ENCODE assay signal across 13 cellular contexts in genomic region chr10:26622891-26623290, GRCh38.
DNase-seq lines count a peak whose midpoint lies in the region; ATAC-seq and TF ChIP-seq lines count a peak whose summit lies in the region.
"Had no signal": no experiment of that assay in that cellular context is flagged by ENCODE, and none has a peak within 500 bp of the region (broad histone marks: within the 10 kb centered on the region; RNA-seq: fewer than 3 reads in every experiment).

No MANE protein-coding gene starts in this region.

- H3K27me3 Mint-ChIP-seq in activated naive CD4-positive, alpha-beta T cell treated with anti-CD3 and anti-CD28 coated beads, Interleukin-2, amount 50 U/mL, for 24 hours: peaks cover 9% of the 10 kb centered on the region

- peak overlapping the region; percentile 19 for H3K27ac Mint-ChIP-seq in activated naive CD4-positive, alpha-beta T cell treated with anti-CD3 and anti-CD28 coated beads, Interleukin-2, amount 50 U/mL, for 24 hours
- H3K27ac Mint-ChIP-seq: type B pancreatic cell had no signal

- 85% methylated on average over 7 of the region's 7 CpGs for WGBS in suprapubic skin

- peaks cover 1% of the 10 kb centered on the region for H3K36me3 Mint-ChIP-seq in activated naive CD4-positive, alpha-beta T cell treated with anti-CD3 and anti-CD28 coated beads, Interleukin-2, amount 50 U/mL, for 24 hours
- H3K36me3 Mint-ChIP-seq: type B pancreatic cell had no signal

- H3K9me3 ChIP-seq in RWPE2 (ENCODE audit: severe bottlenecking): no peaks in the 10 kb centered on the region
- H3K9me3 ChIP-seq in iPS-20b (ENCODE audit: insufficient read depth, low read depth, low read length): no peaks in the 10 kb centered on the region
- H3K9me3 ChIP-seq in suprapubic skin: no peaks in the 10 kb centered on the region

- H3K4me3 Mint-ChIP-seq in activated naive CD4-positive, alpha-beta T cell treated with anti-CD3 and anti-CD28 coated beads, Interleukin-2, amount 50 U/mL, for 24 hours: no peak overlapping the region

- peaks cover 7% of the 10 kb centered on the region for H3K4me1 ChIP-seq in RWPE2 (ENCODE audit: insufficient read depth, poor library complexity, severe bottlenecking)
- H3K4me1 ChIP-seq in iPS-20b (ENCODE audit: insufficient read depth, low read length): no peaks in the 10 kb centered on the region
- peaks cover 4% of the 10 kb centered on the region for H3K4me1 ChIP-seq in suprapubic skin

- TF ChIP-seq POLR2A in suprapubic skin (IDR thresholded peaks at IDR 0.05): no peak

- DNase-seq in activated naive CD4-positive, alpha-beta T cell (lab: John Stamatoyannopoulos, UW): no peak
- DNase-seq in RWPE2 (ENCODE audit: low spot score): no peak
- DNase-seq in suprapubic skin (ENCODE audit: low spot score in 2 of 2): no peak
- DNase-seq in NCI-H82 (lab: John Stamatoyannopoulos, UW): no peak
- DNase-seq: activated naive CD4-positive, alpha-beta T cell treated with Interleukin-2 at 50 U/mL for 16 hours; head of caudate nucleus; NCI-H1694; SHP77 treated with DMSO at 0.1 percent for 48 hours had no signal

- H3K27me3 ChIP-seq in RWPE2 (ENCODE audit: insufficient read depth, poor library complexity, severe bottlenecking) (peaks cover 2% of the 10 kb centered on the region), iPS-20b (ENCODE audit: insufficient read depth, low read length) (peaks cover 21% of the 10 kb centered on the region), suprapubic skin (peaks cover 3% of the 10 kb centered on the region)

- H3K4me3 ChIP-seq in RWPE2 (ENCODE audit: severe bottlenecking): no peak overlapping the region
- peak overlapping the region; percentile 59; the same call in 1 of the 2 replicates for H3K4me3 ChIP-seq in iPS-20b (ENCODE audit: low read length)
- peak overlapping the region; percentile 52 for H3K4me3 ChIP-seq in suprapubic skin

- no peaks in the 10 kb centered on the region for H3K36me3 ChIP-seq in RWPE2 (ENCODE audit: low read depth)
- no peaks in the 10 kb centered on the region for H3K36me3 ChIP-seq in iPS-20b (ENCODE audit: insufficient read depth, low read depth, low read length)
- no peaks in the 10 kb centered on the region for H3K36me3 ChIP-seq in suprapubic skin

- no peak overlapping the region for H3K9ac ChIP-seq in iPS-20b (ENCODE audit: low read depth, low read length)

- H3K27ac ChIP-seq in RWPE2 (ENCODE audit: poor library complexity, severe bottlenecking): peak overlapping the region; percentile 39
- H3K27ac ChIP-seq in iPS-20b (ENCODE audit: low read length): no peak overlapping the region
- H3K27ac ChIP-seq in suprapubic skin: no peak overlapping the region

- no peaks in the 10 kb centered on the region for H3K9me3 Mint-ChIP-seq in activated naive CD4-positive, alpha-beta T cell treated with anti-CD3 and anti-CD28 coated beads, Interleukin-2, amount 50 U/mL, for 24 hours
- H3K9me3 Mint-ChIP-seq: type B pancreatic cell had no signal

- peaks cover 17% of the 10 kb centered on the region for H3K4me1 Mint-ChIP-seq in activated naive CD4-positive, alpha-beta T cell treated with anti-CD3 and anti-CD28 coated beads, Interleukin-2, amount 50 U/mL, for 24 hours

- TF ChIP-seq CTCF in RWPE2 (IDR thresholded peaks at IDR 0.05; ENCODE audit: poor library complexity, severe bottlenecking): no peak
- TF ChIP-seq CTCF in suprapubic skin (IDR thresholded peaks at IDR 0.05): no peak

- no peak for TF ChIP-seq EP300 in suprapubic skin (IDR thresholded peaks at IDR 0.05)

- ATAC-seq in RWPE2 (ENCODE audit: low read depth) (no peak), GM19328 (IDR thresholded peaks at IDR 0.05; ENCODE audit: unreplicated experiment) (no peak)
- no peak for ATAC-seq in activated CD4-positive, CD25-positive, alpha-beta regulatory T cell treated with anti-CD3 and anti-CD28 coated beads, Interleukin-2, amount 50 U/mL, for 24 hours
